ENCODE assay signal across 1 cellular context in the genomic region with DNA sequence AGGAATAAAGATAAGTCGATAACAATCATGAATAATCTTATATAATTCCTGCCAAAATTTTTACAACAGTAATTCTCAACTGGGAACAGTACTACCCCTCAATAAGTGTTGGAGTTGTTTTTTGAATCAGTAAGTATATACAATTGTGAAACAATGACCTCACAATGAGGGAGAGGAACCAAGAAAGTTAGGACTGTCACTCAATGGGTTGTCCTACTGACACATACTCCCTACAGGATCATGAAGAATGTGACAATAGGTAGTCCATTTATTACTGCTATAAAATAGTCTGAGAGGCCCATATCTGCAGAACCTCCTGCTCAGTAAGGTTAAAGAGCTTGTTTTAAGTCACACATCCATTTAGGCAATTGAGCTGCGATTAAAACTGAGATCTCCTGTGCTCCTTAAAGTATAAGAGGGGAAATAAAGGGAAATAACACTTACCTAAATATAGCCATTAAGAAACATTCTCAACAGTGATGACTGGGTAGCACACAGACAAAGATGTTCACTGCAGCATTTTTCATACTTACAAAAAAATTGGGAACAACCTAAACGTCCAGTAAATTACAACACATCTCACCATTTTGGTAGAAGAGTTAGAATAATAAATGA.
TF ChIP-seq lines count a peak whose summit lies in the region.

No MANE protein-coding gene starts in this region.

TF ChIP-seq in GM12878, 131 proteins besides CTCF, POLR2A, EP300 and RAD21:
- TF ChIP-seq ATF7 (IDR thresholded peaks at IDR 0.05; ENCODE audit: low read depth): peak; percentile 67
- TF ChIP-seq EED (IDR thresholded peaks at IDR 0.05; ENCODE audit: low read depth): peak; percentile 62; the same call in 1 of the 2 replicates
- peak; percentile 58; the same call in 1 of the 2 replicates for TF ChIP-seq ZBED1 (IDR thresholded peaks at IDR 0.05; ENCODE audit: borderline replicate concordance)
- TF ChIP-seq SMC3 (IDR thresholded peaks at IDR 0.05; ENCODE audit: borderline replicate concordance, low read length): no peak
- TF ChIP-seq KLF5 (IDR thresholded peaks at IDR 0.05; ENCODE audit: partially characterized antibody): no peak
- TF ChIP-seq, protein P1, sequence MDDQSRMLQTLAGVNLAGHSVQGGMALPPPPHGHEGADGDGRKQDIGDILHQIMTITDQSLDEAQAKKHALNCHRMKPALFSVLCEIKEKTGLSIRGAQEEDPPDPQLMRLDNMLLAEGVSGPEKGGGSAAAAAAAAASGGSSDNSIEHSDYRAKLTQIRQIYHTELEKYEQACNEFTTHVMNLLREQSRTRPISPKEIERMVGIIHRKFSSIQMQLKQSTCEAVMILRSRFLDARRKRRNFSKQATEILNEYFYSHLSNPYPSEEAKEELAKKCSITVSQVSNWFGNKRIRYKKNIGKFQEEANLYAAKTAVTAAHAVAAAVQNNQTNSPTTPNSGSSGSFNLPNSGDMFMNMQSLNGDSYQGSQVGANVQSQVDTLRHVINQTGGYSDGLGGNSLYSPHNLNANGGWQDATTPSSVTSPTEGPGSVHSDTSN (IDR thresholded peaks at IDR 0.05; ENCODE audit: insufficient replicate concordance, low read depth, low read length): peak; percentile 76
- TF ChIP-seq, protein P2, sequence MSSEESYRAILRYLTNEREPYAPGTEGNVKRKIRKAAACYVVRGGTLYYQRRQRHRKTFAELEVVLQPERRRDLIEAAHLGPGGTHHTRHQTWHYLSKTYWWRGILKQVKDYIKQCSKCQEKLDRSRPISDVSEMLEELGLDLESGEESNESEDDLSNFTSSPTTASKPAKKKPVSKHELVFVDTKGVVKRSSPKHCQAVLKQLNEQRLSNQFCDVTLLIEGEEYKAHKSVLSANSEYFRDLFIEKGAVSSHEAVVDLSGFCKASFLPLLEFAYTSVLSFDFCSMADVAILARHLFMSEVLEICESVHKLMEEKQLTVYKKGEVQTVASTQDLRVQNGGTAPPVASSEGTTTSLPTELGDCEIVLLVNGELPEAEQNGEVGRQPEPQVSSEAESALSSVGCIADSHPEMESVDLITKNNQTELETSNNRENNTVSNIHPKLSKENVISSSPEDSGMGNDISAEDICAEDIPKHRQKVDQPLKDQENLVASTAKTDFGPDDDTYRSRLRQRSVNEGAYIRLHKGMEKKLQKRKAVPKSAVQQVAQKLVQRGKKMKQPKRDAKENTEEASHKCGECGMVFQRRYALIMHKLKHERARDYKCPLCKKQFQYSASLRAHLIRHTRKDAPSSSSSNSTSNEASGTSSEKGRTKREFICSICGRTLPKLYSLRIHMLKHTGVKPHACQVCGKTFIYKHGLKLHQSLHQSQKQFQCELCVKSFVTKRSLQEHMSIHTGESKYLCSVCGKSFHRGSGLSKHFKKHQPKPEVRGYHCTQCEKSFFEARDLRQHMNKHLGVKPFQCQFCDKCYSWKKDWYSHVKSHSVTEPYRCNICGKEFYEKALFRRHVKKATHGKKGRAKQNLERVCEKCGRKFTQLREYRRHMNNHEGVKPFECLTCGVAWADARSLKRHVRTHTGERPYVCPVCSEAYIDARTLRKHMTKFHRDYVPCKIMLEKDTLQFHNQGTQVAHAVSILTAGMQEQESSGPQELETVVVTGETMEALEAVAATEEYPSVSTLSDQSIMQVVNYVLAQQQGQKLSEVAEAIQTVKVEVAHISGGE (CRISPR knock-in tag; IDR thresholded peaks at IDR 0.05): no peak
- TF ChIP-seq, protein P3, sequence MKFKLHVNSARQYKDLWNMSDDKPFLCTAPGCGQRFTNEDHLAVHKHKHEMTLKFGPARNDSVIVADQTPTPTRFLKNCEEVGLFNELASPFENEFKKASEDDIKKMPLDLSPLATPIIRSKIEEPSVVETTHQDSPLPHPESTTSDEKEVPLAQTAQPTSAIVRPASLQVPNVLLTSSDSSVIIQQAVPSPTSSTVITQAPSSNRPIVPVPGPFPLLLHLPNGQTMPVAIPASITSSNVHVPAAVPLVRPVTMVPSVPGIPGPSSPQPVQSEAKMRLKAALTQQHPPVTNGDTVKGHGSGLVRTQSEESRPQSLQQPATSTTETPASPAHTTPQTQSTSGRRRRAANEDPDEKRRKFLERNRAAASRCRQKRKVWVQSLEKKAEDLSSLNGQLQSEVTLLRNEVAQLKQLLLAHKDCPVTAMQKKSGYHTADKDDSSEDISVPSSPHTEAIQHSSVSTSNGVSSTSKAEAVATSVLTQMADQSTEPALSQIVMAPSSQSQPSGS (IDR thresholded peaks at IDR 0.05; ENCODE audit: low read length): peak; percentile 37; the same call in 1 of the 2 replicates
- TF ChIP-seq MEF2A (IDR thresholded peaks at IDR 0.05; ENCODE audit: insufficient read depth, low read depth, low read length): 0 out of 2 replicates have a peak, but pooled peaks have one; percentile 7
- peak; percentile 64 for TF ChIP-seq JUNB (IDR thresholded peaks at IDR 0.05)
- no peak for TF ChIP-seq ZNF217 (IDR thresholded peaks at IDR 0.05)
- TF ChIP-seq TCF7 (IDR thresholded peaks at IDR 0.05; ENCODE audit: borderline replicate concordance): no peak
- peak; percentile 70; the same call in 1 of the 2 replicates for TF ChIP-seq NFIC (IDR thresholded peaks at IDR 0.05; ENCODE audit: low read depth, low read length)
- no peak for TF ChIP-seq RB1 (IDR thresholded peaks at IDR 0.05; ENCODE audit: borderline replicate concordance)
- TF ChIP-seq, protein P4, sequence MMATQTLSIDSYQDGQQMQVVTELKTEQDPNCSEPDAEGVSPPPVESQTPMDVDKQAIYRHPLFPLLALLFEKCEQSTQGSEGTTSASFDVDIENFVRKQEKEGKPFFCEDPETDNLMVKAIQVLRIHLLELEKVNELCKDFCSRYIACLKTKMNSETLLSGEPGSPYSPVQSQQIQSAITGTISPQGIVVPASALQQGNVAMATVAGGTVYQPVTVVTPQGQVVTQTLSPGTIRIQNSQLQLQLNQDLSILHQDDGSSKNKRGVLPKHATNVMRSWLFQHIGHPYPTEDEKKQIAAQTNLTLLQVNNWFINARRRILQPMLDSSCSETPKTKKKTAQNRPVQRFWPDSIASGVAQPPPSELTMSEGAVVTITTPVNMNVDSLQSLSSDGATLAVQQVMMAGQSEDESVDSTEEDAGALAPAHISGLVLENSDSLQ (IDR thresholded peaks at IDR 0.05): peak; percentile 94
- peak; percentile 54 for TF ChIP-seq SPI1 (IDR thresholded peaks at IDR 0.05; ENCODE audit: borderline replicate concordance, insufficient read depth, low read depth, low read length)
- peak; percentile 10; the same call in 1 of the 2 replicates for TF ChIP-seq CREB1 (IDR thresholded peaks at IDR 0.05; ENCODE audit: low read depth)
- peak in 1 of 2 experiments; percentile 19; a peak in 2 of 4 replicates for TF ChIP-seq IKZF2 (IDR thresholded peaks at IDR 0.05)
- TF ChIP-seq DPF2 (IDR thresholded peaks at IDR 0.05): 0 out of 2 replicates have a peak, but pooled peaks have one; percentile 17
- TF ChIP-seq ASH2L (IDR thresholded peaks at IDR 0.05; ENCODE audit: borderline replicate concordance, low read depth): no peak
- peak; percentile 26; the same call in 1 of the 2 replicates for TF ChIP-seq SMARCA5 (IDR thresholded peaks at IDR 0.05)
